Comparison of ENCODE assay signal across 21 cellular contexts in genomic region chr11:121347094-121347493, GRCh38.
"Had no signal": no experiment of that assay in that cellular context is flagged by ENCODE, and none has a peak within 500 bp of the region (broad histone marks: within the 10 kb centered on the region; RNA-seq: fewer than 3 reads in every experiment).

No MANE protein-coding gene starts in this region.

- H3K27ac ChIP-seq: SJSA1, SK-N-MC had no signal

- FAIRE-seq: RCC 7860 had no signal

- DNase-seq: Karpas-422, KG1, MG63, NCI-H1092 treated with DMSO at 0.1 percent for 48 hours, NCI-H1436, NCI-H187, NCI-H2029, NCI-H2081 treated with DMSO at 0.1 percent for 48 hours, NCI-H2171, NCI-H226, NCI-H446, NCI-H510A, NCI-H524 treated with DMSO at 0.1 percent for 48 hours, NCI-H69, NCI-H774, Right ventricle myocardium superior, RPMI8226, SIG-M5 had no signal

- H3K9me3 ChIP-seq: MG63, SJSA1 had no signal

- H3K4me3 ChIP-seq: MG63, SJSA1, SK-N-MC had no signal

- H3K36me3 ChIP-seq: MG63, SJSA1 had no signal

- H3K27me3 ChIP-seq: MG63, SJSA1 had no signal

- H3K4me1 ChIP-seq: SJSA1 had no signal
